In genomic region chrY:20433670-20434069, GRCh38 we compare ENCODE assay signal across 24 cellular contexts.
"Had no signal": no experiment of that assay in that cellular context is flagged by ENCODE, and none has a peak within 500 bp of the region (broad histone marks: within the 10 kb centered on the region; RNA-seq: fewer than 3 reads in every experiment).

No MANE protein-coding gene starts in this region.

- H3K27me3 ChIP-seq: colonic mucosa, esophagus squamous epithelium, gastrocnemius medialis, heart right ventricle, left lung had no signal

- H3K36me3 ChIP-seq: colonic mucosa, esophagus squamous epithelium, gastrocnemius medialis, left lung, lower lobe of right lung had no signal

- H3K27ac Mint-ChIP-seq: dendritic cell treated with granulocyte-macrophage colony-stimulating factor and Interleukin-4, amounts not matched to agents 40 ng/mL and 50 ng/mL, for 4 days; effector memory CD8-positive, alpha-beta T cell; endodermal cell; mesothelial cell of epicardium had no signal

- H3K4me3 Mint-ChIP-seq: dendritic cell treated with granulocyte-macrophage colony-stimulating factor and Interleukin-4, amounts not matched to agents 40 ng/mL and 50 ng/mL, for 4 days; effector memory CD8-positive, alpha-beta T cell; endodermal cell; mesothelial cell of epicardium had no signal

- H3K27me3 Mint-ChIP-seq: dendritic cell treated with granulocyte-macrophage colony-stimulating factor and Interleukin-4, amounts not matched to agents 40 ng/mL and 50 ng/mL, for 4 days; effector memory CD8-positive, alpha-beta T cell had no signal

- DNase-seq: colonic mucosa; cortex of kidney; effector CD8-positive, alpha-beta T cell; effector memory CD8-positive, alpha-beta T cell; endodermal cell; erythroblast; esophagus squamous epithelium; foreskin fibroblast; foreskin melanocyte; gastrocnemius medialis; glutamatergic neuron; head of caudate nucleus; heart right ventricle; hippocampal formation; left cardiac atrium; left lung; left ventricle myocardium superior; lower lobe of right lung; mesenchymal stem cell; mucosa of descending colon had no signal

- H3K4me3 ChIP-seq: colonic mucosa, esophagus squamous epithelium, gastrocnemius medialis, heart right ventricle, left lung, lower lobe of right lung, mucosa of descending colon had no signal

- H3K9me3 ChIP-seq: colonic mucosa, esophagus squamous epithelium, gastrocnemius medialis, left lung, lower lobe of right lung, mucosa of descending colon had no signal

- H3K27ac ChIP-seq: colonic mucosa, epithelial cell of prostate, esophagus squamous epithelium, gastrocnemius medialis, heart right ventricle, left lung, lower lobe of right lung had no signal

- H3K9me3 Mint-ChIP-seq: dendritic cell treated with granulocyte-macrophage colony-stimulating factor and Interleukin-4, amounts not matched to agents 40 ng/mL and 50 ng/mL, for 4 days; endodermal cell; mesothelial cell of epicardium had no signal

- ATAC-seq: effector memory CD8-positive, alpha-beta T cell; esophagus mucosa; gastrocnemius medialis; heart right ventricle; left cardiac atrium; left lung; left ventricle myocardium superior; lower lobe of right lung; mucosa of descending colon had no signal

- H3K4me1 Mint-ChIP-seq: endodermal cell, mesothelial cell of epicardium had no signal

- H3K36me3 Mint-ChIP-seq: mesothelial cell of epicardium had no signal

- H3K4me1 ChIP-seq: colonic mucosa, esophagus squamous epithelium, gastrocnemius medialis, heart right ventricle, left lung, lower lobe of right lung had no signal
